In genomic region chr7:28804990-28805389, GRCh38 we compare ENCODE assay signal across 17 cellular contexts.
DNase-seq lines count a peak whose midpoint lies in the region; ATAC-seq, FAIRE-seq and TF ChIP-seq lines count a peak whose summit lies in the region.
"Had no signal": no experiment of that assay in that cellular context is flagged by ENCODE, and none has a peak within 500 bp of the region (broad histone marks: within the 10 kb centered on the region; RNA-seq: fewer than 3 reads in every experiment).

No MANE protein-coding gene starts in this region.

- no peak overlapping the region for H3K4me3 ChIP-seq in fibroblast of pulmonary artery (replicated peaks; ENCODE audit: low read depth, low read length)
- no peak overlapping the region for H3K4me3 ChIP-seq in pancreas
- H3K4me3 ChIP-seq: esophagus muscularis mucosa, HAP-1, psoas muscle had no signal

- no peak for ATAC-seq in HG03439 (IDR thresholded peaks at IDR 0.05; ENCODE audit: unreplicated experiment)
- no peak for ATAC-seq in pancreas
- ATAC-seq: stimulated activated effector memory CD8-positive, alpha-beta T cell treated with anti-CD3 and anti-CD28 coated beads, Interleukin-12 subunit alpha, Interleukin-12 subunit beta, amount 100 ng/mL, for 72 hours had no signal

- no peak for FAIRE-seq in pancreas (lab: Jason Lieb, UNC)
- FAIRE-seq: TTC549 had no signal

- 81 to 84% methylated on average over 4 of the region's 4 CpGs for WGBS in pancreas, 2 donors

- no peaks in the 10 kb centered on the region for H3K27me3 ChIP-seq in pancreas
- H3K27me3 ChIP-seq: esophagus muscularis mucosa had no signal

- TF ChIP-seq CTCF in fibroblast of pulmonary artery (IDR thresholded peaks at IDR 0.05; ENCODE audit: low read length, missing control alignments) (no peak), pancreas (IDR thresholded peaks at IDR 0.05) (no peak)

- H3K9me3 ChIP-seq in pancreas: no peaks in the 10 kb centered on the region
- H3K9me3 ChIP-seq: esophagus muscularis mucosa, HAP-1, psoas muscle had no signal

- no peaks in the 10 kb centered on the region for H3K4me1 ChIP-seq in pancreas
- H3K4me1 ChIP-seq: esophagus muscularis mucosa, HAP-1, psoas muscle had no signal

- DNase-seq in A172 (ENCODE audit: low spot score): peak; percentile 81
- peak; percentile 51 for DNase-seq in GM04503 (ENCODE audit: low read depth)
- DNase-seq in RKO (ENCODE audit: low spot score): peak; percentile 22
- peak; percentile 88 for DNase-seq in fibroblast of pulmonary artery (ENCODE audit: low read depth)
- DNase-seq in NCI-H1417 (lab: John Stamatoyannopoulos, UW): no peak
- DNase-seq in kidney glomerular epithelial cell (lab: John Stamatoyannopoulos, UW): no peak
- DNase-seq in pancreas: no peak
- DNase-seq: cerebellar nuclear complex, NCI-H1436, NCI-H510A treated with DMSO at 0.1 percent for 48 hours, psoas muscle, SHP77 had no signal

- intact Hi-C loops in pancreas (cut with DNase I): no loop called here

- H3K36me3 ChIP-seq in pancreas: no peaks in the 10 kb centered on the region
- H3K36me3 ChIP-seq: HAP-1 had no signal

- no peak overlapping the region for H3K27ac ChIP-seq in pancreas
- H3K27ac ChIP-seq: esophagus muscularis mucosa, psoas muscle had no signal

Comparison
In these comparisons a context has a peak if more than half of its experiments do, and no peak if none do; other contexts are left out.
1. DNase-seq: peak in A172 (single experiment), GM04503 (single experiment), RKO (single experiment) and fibroblast of pulmonary artery (single experiment); none in NCI-H1417 (0 of 3), kidney glomerular epithelial cell (single experiment) and pancreas (0 of 6).